ENCODE assay signal across 10 cellular contexts in genomic region chr1:6859415-6860343, GRCh38.
DNase-seq lines count a peak whose midpoint lies in the region; ATAC-seq, FAIRE-seq and TF ChIP-seq lines count a peak whose summit lies in the region.
"Had no signal": no experiment of that assay in that cellular context is flagged by ENCODE, and none has a peak within 500 bp of the region (broad histone marks: within the 10 kb centered on the region; RNA-seq: fewer than 3 reads in every experiment).

No MANE protein-coding gene starts in this region.

- in situ Hi-C loops in astrocyte of the spinal cord (cut with HindIII; ENCODE audit: low sequenced_read_pairs): no loop called here

- peaks cover 0 to 5% of the 10 kb centered on the region in 2 donors for H3K4me1 ChIP-seq in kidney (ENCODE audit: control insufficient read depth in 1 of 2, insufficient read depth in 1 of 2, low read depth in 1 of 2, low read length in 2 of 2)
- peaks cover 4% of the 10 kb centered on the region for H3K4me1 ChIP-seq in vagina

- H3K36me3 ChIP-seq in kidney (ENCODE audit: control insufficient read depth in 1 of 2, insufficient read depth in 2 of 2, low read length in 2 of 2) (no peaks in the 10 kb centered on the region), vagina (peaks cover 0 to 9% of the 10 kb centered on the region in 2 donors)

- no peaks in the 10 kb centered on the region for H3K27me3 ChIP-seq in vagina

- no peak overlapping the region for H3K4me3 ChIP-seq in astrocyte of the spinal cord (ENCODE audit: low read depth, low read length)
- H3K4me3 ChIP-seq in kidney (ENCODE audit: low read length in 2 of 2): no peak overlapping the region
- H3K4me3 ChIP-seq in vagina: no peak overlapping the region

- intact Hi-C loops in Right ventricle myocardium superior (cut with DNase I): no loop called here
- intact Hi-C loops in cardiac septum (cut with DNase I): no loop called here
- intact Hi-C loops in kidney (cut with DNase I): no loop called here
- intact Hi-C loops in vagina (cut with DNase I): no loop called here

- ATAC-seq in Right ventricle myocardium superior (ENCODE audit: poor library complexity): peak; percentile 73
- ATAC-seq in HG02571 (IDR thresholded peaks at IDR 0.05; ENCODE audit: unreplicated experiment): no peak

- peak overlapping the region; percentile 20 to 49 for H3K27ac ChIP-seq in kidney (ENCODE audit: low read depth in 2 of 2, low read length in 2 of 2)
- peak overlapping the region; percentile 5 for H3K27ac ChIP-seq in vagina

- H3K9me3 ChIP-seq in kidney (ENCODE audit: control insufficient read depth in 1 of 2, low read length in 2 of 2) (no peaks in the 10 kb centered on the region), vagina (no peaks in the 10 kb centered on the region)

- no peak for TF ChIP-seq POLR2A in vagina (IDR thresholded peaks at IDR 0.05)

- DNase-seq in Right ventricle myocardium superior (no peak), cardiac septum (ENCODE audit: low spot score) (no peak), astrocyte of the spinal cord (ENCODE audit: low read depth, low spot score) (peak; percentile 95), kidney (no peak), vagina (ENCODE audit: extremely low spot score in 2 of 2) (no peak), COR-L47 (lab: John Stamatoyannopoulos, UW) (no peak), NCI-H1105 treated with DMSO at 0.1 percent for 48 hours (lab: John Stamatoyannopoulos, UW) (no peak)
- DNase-seq: CD4-positive, alpha-beta T cell; NCI-H187 had no signal

- peak; percentile 83 for FAIRE-seq in kidney (lab: Jason Lieb, UNC)

- H3K9ac ChIP-seq in kidney (ENCODE audit: low read length in 2 of 2): no peak overlapping the region

- TF ChIP-seq CTCF in astrocyte of the spinal cord (IDR thresholded peaks at IDR 0.05; ENCODE audit: low read depth, low read length) (no peak), kidney (IDR thresholded peaks at IDR 0.05; ENCODE audit: borderline replicate concordance, extremely low read depth, insufficient read depth) (no peak), vagina (IDR thresholded peaks at IDR 0.05) (no peak)
